18 cellular contexts compared by ENCODE assay signal in genomic region chr5:77942578-77943239, GRCh38.
DNase-seq lines count a peak whose midpoint lies in the region; ATAC-seq, FAIRE-seq and TF ChIP-seq lines count a peak whose summit lies in the region.
"Had no signal": no experiment of that assay in that cellular context is flagged by ENCODE, and none has a peak within 500 bp of the region (broad histone marks: within the 10 kb centered on the region; RNA-seq: fewer than 3 reads in every experiment).

No MANE protein-coding gene starts in this region.

- H3K27me3 Mint-ChIP-seq in WTC11 (ENCODE audit: low read depth): peaks cover 14% of the 10 kb centered on the region

- TF ChIP-seq POLR2A in A549 (IDR thresholded peaks at IDR 0.05; ENCODE audit: low read length) (no peak), Peyer's patch (IDR thresholded peaks at IDR 0.05) (no peak), prostate gland (IDR thresholded peaks at IDR 0.05) (no peak)

- no peak for TF ChIP-seq RAD21 in A549 (conservative IDR thresholded peaks at IDR 0.05 in 1 of 2, IDR thresholded peaks at IDR 0.05 in 1 of 2)

- H3K9me3 ChIP-seq in A549: no peaks in the 10 kb centered on the region; the same call in 1 of the 3 replicates
- no peaks in the 10 kb centered on the region for H3K9me3 ChIP-seq in HEK293 (ENCODE audit: control insufficient read depth, insufficient read depth, low read depth, low read length)
- H3K9me3 ChIP-seq in Peyer's patch: no peaks in the 10 kb centered on the region
- no peaks in the 10 kb centered on the region for H3K9me3 ChIP-seq in prostate gland
- H3K9me3 ChIP-seq: BLaER1, Caco-2, HAP-1 had no signal

- H3K4me1 ChIP-seq in A549 (no peaks in the 10 kb centered on the region), HEK293 (ENCODE audit: control insufficient read depth, insufficient read depth, low read length) (peaks cover 10% of the 10 kb centered on the region), Peyer's patch (no peaks in the 10 kb centered on the region), prostate gland (replicated peaks) (no peaks in the 10 kb centered on the region)
- H3K4me1 ChIP-seq: Caco-2, HAP-1 had no signal

- H3K27me3 ChIP-seq in Peyer's patch (no peaks in the 10 kb centered on the region), prostate gland (replicated peaks; ENCODE audit: insufficient read depth) (peaks cover 2% of the 10 kb centered on the region)
- H3K27me3 ChIP-seq: BLaER1 had no signal

- CTCF ChIA-PET in A549 (lab: Yijun Ruan, JAX): interaction anchor here (0.9 to 1.0 kb wide), 2 partner anchors 9 to 10 kb away, joined by 3 read pairs; no protein-coding TSS in a partner anchor
- CTCF ChIA-PET in HEK293 (lab: Yijun Ruan, JAX): interaction anchor here (0.6 kb wide), 2 partner anchors 11 to 51 kb away, joined by 3 to 5 read pairs; no protein-coding TSS in a partner anchor
- CTCF ChIA-PET in WTC11 (lab: Charles Lee): no interaction called here

- no peaks in the 10 kb centered on the region for H3K36me3 Mint-ChIP-seq in WTC11
- H3K36me3 Mint-ChIP-seq: CD4-positive, CD25-positive, alpha-beta regulatory T cell; CD8-positive, alpha-beta T cell had no signal

- POLR2A ChIA-PET in A549 (lab: Yijun Ruan, JAX) (no interaction called here), HEK293 (lab: Yijun Ruan, JAX) (no interaction called here), WTC11 (lab: Charles Lee) (interaction anchor here (0.7 kb wide), 1 partner anchor 69 kb away, joined by 3 read pairs; no protein-coding TSS in a partner anchor)

- WGBS in A549 (ENCODE audit: missing lambda C conversion rate): 76% methylated on average over 10 of the region's 10 CpGs
- 85% methylated on average over 10 of the region's 10 CpGs for WGBS in prostate gland

- H3K4me2 ChIP-seq in A549: no peak overlapping the region

- intact Hi-C loops in prostate gland (cut with DNase I): no loop called here

- no peak overlapping the region for H3K27ac Mint-ChIP-seq in WTC11
- H3K27ac Mint-ChIP-seq: B cell; CD4-positive, CD25-positive, alpha-beta regulatory T cell; CD8-positive, alpha-beta T cell had no signal

- no peak overlapping the region for H3K4me3 Mint-ChIP-seq in WTC11
- H3K4me3 Mint-ChIP-seq: B cell; CD4-positive, CD25-positive, alpha-beta regulatory T cell; CD8-positive, alpha-beta T cell had no signal

- DNase-seq in A549 (ENCODE audit: low read depth in 1 of 2, low spot score in 1 of 2) (no peak), WTC11 (ENCODE audit: low spot score) (no peak), Peyer's patch (no peak), prostate gland (ENCODE audit: low spot score) (no peak)
- no peak for DNase-seq in central memory CD4-positive, alpha-beta T cell
- DNase-seq: Caco-2; CD4-positive, CD25-positive, alpha-beta regulatory T cell; CD8-positive, alpha-beta T cell; DMS153; DND-41; GOT3 had no signal

- H3K9me3 Mint-ChIP-seq in WTC11: peaks cover 13% of the 10 kb centered on the region

- ATAC-seq in A549 (no peak), WTC11 (no peak)
- ATAC-seq: CD8-positive, alpha-beta T cell had no signal

- no peaks in the 10 kb centered on the region for H3K4me1 Mint-ChIP-seq in WTC11

- FAIRE-seq in A549 (lab: Jason Lieb, UNC): no peak
- FAIRE-seq: GM12892, H54 had no signal

- H3K4me3 ChIP-seq in A549: no peak overlapping the region
- H3K4me3 ChIP-seq in HEK293 (ENCODE audit: low read depth, low read length): no peak overlapping the region
- no peak overlapping the region for H3K4me3 ChIP-seq in Peyer's patch
- no peak overlapping the region for H3K4me3 ChIP-seq in prostate gland
- H3K4me3 ChIP-seq: BLaER1, HAP-1 had no signal

- TF ChIP-seq EP300 in A549 (IDR thresholded peaks at IDR 0.05): no peak

- TF ChIP-seq CTCF in A549 (IDR thresholded peaks at IDR 0.05): no peak
- no peak for TF ChIP-seq CTCF in HEK293 (tag by site-specific recombination; IDR thresholded peaks at IDR 0.05)
- no peak for TF ChIP-seq CTCF in WTC11 (IDR thresholded peaks at IDR 0.05)
- TF ChIP-seq CTCF in Peyer's patch (IDR thresholded peaks at IDR 0.05): no peak
- no peak for TF ChIP-seq CTCF in prostate gland (IDR thresholded peaks at IDR 0.05)

- H3K36me3 ChIP-seq in HEK293 (ENCODE audit: control insufficient read depth in 2 of 2, insufficient read depth in 1 of 2, low read length in 2 of 2) (no peaks in the 10 kb centered on the region), Peyer's patch (no peaks in the 10 kb centered on the region), prostate gland (no peaks in the 10 kb centered on the region)
- H3K36me3 ChIP-seq: BLaER1, HAP-1 had no signal

- H3K27ac ChIP-seq in A549 (no peak overlapping the region), HEK293 (ENCODE audit: extremely low read depth, low read depth, low read length) (no peak overlapping the region), Peyer's patch (no peak overlapping the region), prostate gland (no peak overlapping the region)
- H3K27ac ChIP-seq: BLaER1, C4-2B had no signal

TF ChIP-seq in A549, 52 proteins besides CTCF, POLR2A, EP300 and RAD21:
- TF ChIP-seq ZNF302 (CRISPR knock-in tag; IDR thresholded peaks at IDR 0.05): no peak
- no peak for TF ChIP-seq PHF8 (IDR thresholded peaks at IDR 0.05; ENCODE audit: borderline replicate concordance, low read depth)
- TF ChIP-seq NFE2L2 (conservative IDR thresholded peaks at IDR 0.05; ENCODE audit: low read length): no peak
- peak; percentile 59 for TF ChIP-seq MAFK (IDR thresholded peaks at IDR 0.05; ENCODE audit: partially characterized antibody)
- TF ChIP-seq GATA3 (IDR thresholded peaks at IDR 0.05; ENCODE audit: borderline replicate concordance): no peak
- no peak for TF ChIP-seq SMC3 (IDR thresholded peaks at IDR 0.05)
- no peak for TF ChIP-seq NPAS2 (CRISPR knock-in tag; IDR thresholded peaks at IDR 0.05; ENCODE audit: borderline replicate concordance)

TF ChIP-seq in HEK293, 187 proteins besides CTCF, POLR2A, EP300 and RAD21:
- peak; percentile 64; the same call in 1 of the 2 replicates for TF ChIP-seq ZNF121 (tag by site-specific recombination; IDR thresholded peaks at IDR 0.05)
- no peak for TF ChIP-seq OVOL3 (tag by site-specific recombination; IDR thresholded peaks at IDR 0.05)

TF ChIP-seq in WTC11, 78 proteins besides CTCF, POLR2A, EP300 and RAD21:
- peak; percentile 60; the same call in 1 of the 2 replicates for TF ChIP-seq ZNF121 (CRISPR knock-in tag; IDR thresholded peaks at IDR 0.05)
- TF ChIP-seq RORB (CRISPR knock-in tag; IDR thresholded peaks at IDR 0.05): no peak
- no peak for TF ChIP-seq ZNF416 (CRISPR knock-in tag; IDR thresholded peaks at IDR 0.05)
- no peak for TF ChIP-seq ESRRA (CRISPR knock-in tag; IDR thresholded peaks at IDR 0.05; ENCODE audit: borderline replicate concordance)
TF ChIP-seq in WTC11: peak in this region for 1.
